Comparison of ENCODE assay signal across 11 cellular contexts in genomic region chr3:66493464-66494099, GRCh38. TPM values are rescaled to one million over a fixed set of nuclear protein-coding genes. Genes with fewer than 3 reads are reported as not detected.
DNase-seq lines count a peak whose midpoint lies in the region; ATAC-seq and TF ChIP-seq lines count a peak whose summit lies in the region.
"Had no signal": no experiment of that assay in that cellular context is flagged by ENCODE, and none has a peak within 500 bp of the region (broad histone marks: within the 10 kb centered on the region; RNA-seq: fewer than 3 reads in every experiment).

No MANE protein-coding gene starts in this region.

- H3K4me3 ChIP-seq in right cardiac atrium (ENCODE audit: low read length) (no peak overlapping the region), mucosa of rectum (ENCODE audit: low read length in 2 of 2) (no peak overlapping the region), upper lobe of right lung (no peak overlapping the region), A673 (ENCODE audit: low read depth, low read length, poor library complexity, severe bottlenecking) (no peak overlapping the region)
- H3K4me3 ChIP-seq: skin epidermis had no signal

- peak overlapping the region; percentile 89 for H3K27ac Mint-ChIP-seq in activated T-helper 17 cell treated with anti-CD3 and anti-CD28 coated beads, Interleukin-2, amount 50 U/mL, for 72 hours

- no peaks in the 10 kb centered on the region for H3K9me3 Mint-ChIP-seq in activated T-helper 17 cell treated with anti-CD3 and anti-CD28 coated beads, Interleukin-2, amount 50 U/mL, for 72 hours

- WGBS in right cardiac atrium = 73% methylated on average over 5 of the region's 5 CpGs

- H3K27ac ChIP-seq in right cardiac atrium (ENCODE audit: low read length) (peak overlapping the region; percentile 58), mucosa of rectum (ENCODE audit: low read depth in 2 of 2, low read length in 2 of 2) (peak overlapping the region; percentile 60 to 79), upper lobe of right lung (peak overlapping the region; percentile 63), A673 (ENCODE audit: low read depth, low read length, poor library complexity, severe bottlenecking) (no peak overlapping the region)

- peak overlapping the region; percentile 87 for H3K4me3 Mint-ChIP-seq in activated T-helper 17 cell treated with anti-CD3 and anti-CD28 coated beads, Interleukin-2, amount 50 U/mL, for 72 hours

- H3K4me1 ChIP-seq in right cardiac atrium (ENCODE audit: control insufficient read depth, insufficient read depth, low read length) (peaks cover 3% of the 10 kb centered on the region), mucosa of rectum (ENCODE audit: control insufficient read depth in 2 of 2, insufficient read depth in 2 of 2, low read length in 2 of 2) (peaks cover 47 to 73% of the 10 kb centered on the region in 2 donors), upper lobe of right lung (peaks cover 85% of the 10 kb centered on the region), A673 (ENCODE audit: insufficient read depth, low read length, poor library complexity, severe bottlenecking) (peaks cover 24% of the 10 kb centered on the region)

- CTCF ChIA-PET in A673 (lab: Charles Lee) = no interaction called here

- H3K27me3 Mint-ChIP-seq in activated T-helper 17 cell treated with anti-CD3 and anti-CD28 coated beads, Interleukin-2, amount 50 U/mL, for 72 hours = no peaks in the 10 kb centered on the region

- H3K36me3 Mint-ChIP-seq in activated T-helper 17 cell treated with anti-CD3 and anti-CD28 coated beads, Interleukin-2, amount 50 U/mL, for 72 hours (ENCODE audit: low read depth) = peaks cover 14% of the 10 kb centered on the region

- no TSS peak for BruUV-seq in A673 (replicated peaks; lab: Mats Ljungman, UMichigan)

- peaks cover 67% of the 10 kb centered on the region for H3K4me1 Mint-ChIP-seq in activated T-helper 17 cell treated with anti-CD3 and anti-CD28 coated beads, Interleukin-2, amount 50 U/mL, for 72 hours

- DNase-seq in right cardiac atrium (no peak), cardiac septum (ENCODE audit: low spot score) (no peak), upper lobe of right lung (no peak), A673 (ENCODE audit: low spot score) (no peak), NCI-H446 treated with DMSO at 0.1 percent for 48 hours (lab: John Stamatoyannopoulos, UW) (no peak), SW480 (ENCODE audit: low spot score) (no peak)
- DNase-seq: hypothalamus, PC-3 had no signal

- H3K36me3 ChIP-seq in mucosa of rectum (ENCODE audit: control insufficient read depth in 2 of 2, insufficient read depth in 2 of 2, low read length in 2 of 2) (no peaks in the 10 kb centered on the region), upper lobe of right lung (no peaks in the 10 kb centered on the region), A673 (ENCODE audit: insufficient read depth, low read length, poor library complexity, severe bottlenecking) (no peaks in the 10 kb centered on the region)

- TF ChIP-seq CTCF in upper lobe of right lung (IDR thresholded peaks at IDR 0.05) = no peak
- TF ChIP-seq CTCF in A673 (conservative IDR thresholded peaks at IDR 0.05; ENCODE audit: low read depth, low read length) = no peak

- ATAC-seq in right cardiac atrium (peak in 1 of 2 donors; percentile 38), upper lobe of right lung (no peak)
- no peak for ATAC-seq in activated T-helper 17 cell treated with anti-CD3 and anti-CD28 coated beads, Interleukin-2, amount 50 U/mL, for 72 hours (replicated peaks)
- ATAC-seq: PC-3 had no signal

- no peaks in the 10 kb centered on the region for H3K27me3 ChIP-seq in right cardiac atrium (ENCODE audit: control insufficient read depth, insufficient read depth)
- no peaks in the 10 kb centered on the region for H3K27me3 ChIP-seq in mucosa of rectum (ENCODE audit: control insufficient read depth in 2 of 2, insufficient read depth in 2 of 2, low read length in 2 of 2)
- H3K27me3 ChIP-seq in upper lobe of right lung = no peaks in the 10 kb centered on the region
- no peaks in the 10 kb centered on the region for H3K27me3 ChIP-seq in A673 (replicated peaks; ENCODE audit: insufficient read depth, low read depth, low read length, poor library complexity)

- intact Hi-C loops in right cardiac atrium (cut with DNase I) (loop anchor here in 2 of 4 donors (10.0 kb wide), 2 partner anchors 49 to 79 kb away; no protein-coding TSS in a partner anchor), cardiac septum (cut with DNase I) (no loop called here), upper lobe of right lung (cut with DNase I) (loop anchor here (10.0 kb wide), 1 partner anchor 79 kb away; no protein-coding TSS in a partner anchor), A673 (cut with micrococcal nuclease; ENCODE audit: unreplicated experiment) (loop anchor here (10.0 kb wide), 1 partner anchor 89 kb away; no protein-coding TSS in a partner anchor)

- no peak overlapping the region for H3K9ac ChIP-seq in mucosa of rectum (ENCODE audit: low read depth in 1 of 2, low read length in 2 of 2)

- H3K9me3 ChIP-seq in right cardiac atrium (ENCODE audit: control insufficient read depth, low read length) (no peaks in the 10 kb centered on the region), mucosa of rectum (ENCODE audit: control insufficient read depth in 2 of 2, low read length in 2 of 2) (no peaks in the 10 kb centered on the region), upper lobe of right lung (no peaks in the 10 kb centered on the region), A673 (ENCODE audit: low read depth, low read length, poor library complexity, severe bottlenecking) (no peaks in the 10 kb centered on the region)

- POLR2A ChIA-PET in A673 (lab: Charles Lee; ENCODE audit: low non-redundant PET) = no interaction called here

RNA-seq across cellular contexts. Expression of gene LRIG1, which starts 7.2 kb away (rescaled TPM):
- 100 to 1,000 TPM; 103 to 140 (median 122) TPM for total RNA-seq in right cardiac atrium
- 80.2 TPM for polyA plus RNA-seq in right cardiac atrium
- total RNA-seq in cardiac septum = 77.1 TPM
- total RNA-seq in activated T-helper 17 cell treated with anti-CD3 and anti-CD28 coated beads, Interleukin-2, amount 50 U/mL, for 72 hours = 10 to 100 TPM; 43.3 to 54.1 TPM
- 56.2 TPM for total RNA-seq in upper lobe of right lung
- 24.1 and 24.9 TPM in 2 replicates for total RNA-seq in A673 (2021)
